8 cellular contexts compared by ENCODE assay signal in the genomic region with DNA sequence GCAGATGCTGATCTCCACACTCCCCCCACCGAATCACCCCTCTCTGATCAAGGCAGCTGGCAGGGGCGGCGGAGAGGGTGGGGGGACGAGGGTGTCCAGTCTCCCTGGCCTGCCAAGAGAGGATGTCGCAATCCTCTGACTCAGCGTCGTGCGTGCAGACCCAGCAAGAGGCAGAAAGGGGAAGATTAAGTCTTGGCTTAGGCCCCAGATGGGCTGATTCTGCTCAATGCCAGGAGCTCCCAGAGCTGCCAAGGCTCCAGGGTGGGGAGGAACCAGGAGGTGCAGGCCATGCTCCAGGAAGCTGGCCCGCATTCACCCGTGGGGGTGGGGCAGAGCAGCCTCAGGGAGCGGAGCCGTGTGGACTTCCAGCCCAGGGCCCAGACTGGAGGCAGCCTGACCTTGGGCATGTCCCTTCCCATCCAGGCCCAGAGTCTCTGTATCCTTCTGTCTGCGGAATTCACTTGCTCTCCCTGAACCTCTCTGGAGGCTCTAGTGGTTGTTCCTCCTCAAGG. TPM values are rescaled to one million over a fixed set of nuclear protein-coding genes. Genes with fewer than 3 reads are reported as not detected.
A peak's percentile ranks its signal among the peaks of the same experiment; 100 is the strongest.
DNase-seq lines count a peak whose midpoint lies in the region; ATAC-seq and TF ChIP-seq lines count a peak whose summit lies in the region.

No MANE protein-coding gene starts in this region.

- CTCF ChIA-PET in IMR-90 (lab: Yijun Ruan, JAX) = interaction anchor here (0.9 kb wide), 1 partner anchor 18 kb away, joined by 3 read pairs; no protein-coding TSS in a partner anchor

- H3K4me1 ChIP-seq in IMR-90 (ENCODE audit: control insufficient read depth, insufficient read depth, low read length) = peaks cover 40% of the 10 kb centered on the region
- H3K4me1 ChIP-seq in upper lobe of right lung = peaks cover 69% of the 10 kb centered on the region

- peak overlapping the region; percentile 68 to 99 for H4K8ac ChIP-seq in IMR-90 (ENCODE audit: low read depth in 2 of 2, low read length in 2 of 2)

- intact Hi-C loops in IMR-90 (cut with micrococcal nuclease) (no loop called here), upper lobe of right lung (cut with DNase I) (no loop called here)

- BruUV-seq in IMR-90 (replicated peaks; lab: Mats Ljungman, UMichigan) = no TSS peak

- H3K27me3 ChIP-seq in IMR-90 (ENCODE audit: control insufficient read depth, insufficient read depth, low read length) (no peaks in the 10 kb centered on the region), upper lobe of right lung (no peaks in the 10 kb centered on the region)

- peak overlapping the region; percentile 99 for H4K91ac ChIP-seq in IMR-90 (ENCODE audit: insufficient read depth, low read depth, low read length)

- no peak for TF ChIP-seq CTCF in IMR-90 (conservative IDR thresholded peaks at IDR 0.05; ENCODE audit: low read depth, low read length)
- no peak for TF ChIP-seq CTCF in upper lobe of right lung (IDR thresholded peaks at IDR 0.05)
- no peak for TF ChIP-seq CTCF in GM13977 (IDR thresholded peaks at IDR 0.05; ENCODE audit: extremely low read depth, insufficient read depth, missing control alignments)

- H2BK5ac ChIP-seq in IMR-90 (ENCODE audit: low read depth, low read length, poor library complexity, severe bottlenecking) = peak overlapping the region; percentile 92

- peak overlapping the region; percentile 99 for H3K56ac ChIP-seq in IMR-90 (ENCODE audit: extremely low read depth, insufficient read depth, low read length)

- peak overlapping the region; percentile 96 for H2AK9ac ChIP-seq in IMR-90 (replicated peaks; ENCODE audit: low read depth, low read length, poor library complexity)

- H3K4me3 ChIP-seq in IMR-90 (ENCODE audit: insufficient read depth, low read depth, low read length) (no peak overlapping the region), upper lobe of right lung (no peak overlapping the region)

- H3K18ac ChIP-seq in IMR-90 (ENCODE audit: low read depth, low read length) = peak overlapping the region; percentile 70

- no peaks in the 10 kb centered on the region for H4K20me1 ChIP-seq in IMR-90 (ENCODE audit: insufficient read depth, low read length)

- peak overlapping the region; percentile 79 for H4K5ac ChIP-seq in IMR-90 (ENCODE audit: low read depth, low read length)

- peak overlapping the region; percentile 99 for H2BK120ac ChIP-seq in IMR-90 (ENCODE audit: low read depth, low read length)

- ATAC-seq in IMR-90 (ENCODE audit: low read depth) (peak; percentile 90), SK-N-SH treated with all-trans-retinoic acid at 6 μM for 48 hours (peak; percentile 90), upper lobe of right lung (peak; percentile 94), GM21723 (IDR thresholded peaks at IDR 0.05; ENCODE audit: unreplicated experiment) (no peak)

- in situ Hi-C loops in IMR-90 (cut with MboI; ENCODE audit: low sequenced_read_pairs) (no loop called here), GM13977 (cut with MboI; ENCODE audit: low pct_unique_long_range_greater_than_20kb, low sequenced_read_pairs, unreplicated experiment) (no loop called here)

- H3K4me2 ChIP-seq in IMR-90 (ENCODE audit: low read depth, low read length) = 0 out of 2 replicates have a peak overlapping the region, but pooled peaks have one; percentile 5

- H3K79me1 ChIP-seq in IMR-90 (ENCODE audit: low read depth in 1 of 2, low read length in 2 of 2) = peaks cover 0 to 15% of the 10 kb centered on the region in 2 experiments; a peak in 2 of 4 replicates

- H3K9me1 ChIP-seq in IMR-90 (ENCODE audit: insufficient read depth, low read length) = peaks cover 18% of the 10 kb centered on the region

- POLR2A ChIA-PET in IMR-90 (lab: Charles Lee; ENCODE audit: unreplicated experiment) = interaction anchor here (0.6 kb wide), 1 partner anchor 16 kb away, joined by 3 read pairs; no protein-coding TSS in a partner anchor

- TF ChIP-seq POLR2A in IMR-90 (IDR thresholded peaks at IDR 0.05; ENCODE audit: low read depth, low read length) (peak; percentile 75), erythroblast (IDR thresholded peaks at IDR 0.05; ENCODE audit: low read length) (no peak)

- dilution Hi-C loops in IMR-90 (cut with HindIII; ENCODE audit: low sequenced_read_pairs, unreplicated experiment) = no loop called here

- peak overlapping the region; percentile 98 for H3K14ac ChIP-seq in IMR-90 (replicated peaks; ENCODE audit: low read depth, low read length)

- peak overlapping the region; percentile 98; the same call in 2 of the 3 replicates for H2BK15ac ChIP-seq in IMR-90 (ENCODE audit: low read depth, low read length)

- peak overlapping the region; percentile 88 for H3K27ac ChIP-seq in IMR-90 (ENCODE audit: insufficient read depth, low read length)
- H3K27ac ChIP-seq in upper lobe of right lung = peak overlapping the region; percentile 87

- H3K23ac ChIP-seq in IMR-90 (ENCODE audit: low read depth, low read length) = peak overlapping the region; percentile 99

- H3K9me3 ChIP-seq in IMR-90 (ENCODE audit: control insufficient read depth, insufficient read depth, low read length) (no peaks in the 10 kb centered on the region), upper lobe of right lung (no peaks in the 10 kb centered on the region)

- H3K36me3 ChIP-seq in IMR-90 (ENCODE audit: control insufficient read depth, insufficient read depth, low read length) (no peaks in the 10 kb centered on the region), upper lobe of right lung (no peaks in the 10 kb centered on the region)

- H3K4ac ChIP-seq in IMR-90 (ENCODE audit: low read depth, low read length) = peak overlapping the region; percentile 99

- DNase-seq in CMK (ENCODE audit: low read depth) (peak; percentile 74), IMR-90 (peak; percentile 100), erythroblast (lab: John Stamatoyannopoulos, UW) (peak; percentile 87 to 94), middle frontal gyrus (ENCODE audit: extremely low spot score, low spot score) (peak; percentile 66), upper lobe of right lung (peak; percentile 98), GM13977 (ENCODE audit: low spot score) (no peak)

- WGBS in IMR-90 (ENCODE audit: extremely low coverage in 2 of 2, insufficient read length in 1 of 2), 2 experiments = 0% methylated on average over 5 of the region's 13 CpGs; no CpG with 5 or more reads in 1 of the 2 experiments

- H2AFZ ChIP-seq in IMR-90 (replicated peaks; ENCODE audit: low read length, poor library complexity) = peak overlapping the region; percentile 89

- H2AK5ac ChIP-seq in IMR-90 (ENCODE audit: low read depth, low read length) = peak overlapping the region; percentile 97

- H2BK20ac ChIP-seq in IMR-90 (ENCODE audit: low read depth, low read length) = peak overlapping the region; percentile 98

- H3K9ac ChIP-seq in IMR-90 (ENCODE audit: low read depth, low read length) = peak overlapping the region; percentile 62

- TF ChIP-seq RAD21 in IMR-90 (IDR thresholded peaks at IDR 0.05; ENCODE audit: low read length) = peak; percentile 2; the same call in 1 of the 2 replicates

TF ChIP-seq in IMR-90, 13 proteins besides CTCF, POLR2A, EP300 and RAD21 (continues in another document):
- TF ChIP-seq RFX5 (IDR thresholded peaks at IDR 0.05; ENCODE audit: low read depth, low read length) = no peak
- TF ChIP-seq MAFK (IDR thresholded peaks at IDR 0.05; ENCODE audit: low read depth, low read length) = peak; percentile 40; the same call in 1 of the 2 replicates
- TF ChIP-seq USF2 (IDR thresholded peaks at IDR 0.05; ENCODE audit: low read depth, low read length) = no peak
- peak; percentile 84 for TF ChIP-seq RCOR1 (IDR thresholded peaks at IDR 0.05; ENCODE audit: insufficient replicate concordance, low read length)
- peak; percentile 83 for TF ChIP-seq BHLHE40 (IDR thresholded peaks at IDR 0.05; ENCODE audit: low read depth, low read length)
- TF ChIP-seq CHD1 (IDR thresholded peaks at IDR 0.05; ENCODE audit: low read depth, low read length) = no peak

TF ChIP-seq in SK-N-SH treated with all-trans-retinoic acid at 6 μM for 48 hours, 23 proteins besides CTCF, POLR2A, EP300 and RAD21:
- TF ChIP-seq RARB (CRISPR knock-in tag; IDR thresholded peaks at IDR 0.05) = no peak
- TF ChIP-seq ZFP30 (CRISPR knock-in tag; IDR thresholded peaks at IDR 0.05) = no peak
- TF ChIP-seq ZFP3 (CRISPR knock-in tag; IDR thresholded peaks at IDR 0.05) = peak; percentile 22; the same call in 1 of the 2 replicates
- no peak for TF ChIP-seq OSR1 (CRISPR knock-in tag; IDR thresholded peaks at IDR 0.05)
- TF ChIP-seq CSDC2 (CRISPR knock-in tag; IDR thresholded peaks at IDR 0.05) = peak; percentile 72; the same call in 1 of the 2 replicates
- TF ChIP-seq ISL1 (CRISPR knock-in tag; IDR thresholded peaks at IDR 0.05) = 0 out of 2 replicates have a peak, but pooled peaks have one; percentile 34
- TF ChIP-seq, protein P1, sequence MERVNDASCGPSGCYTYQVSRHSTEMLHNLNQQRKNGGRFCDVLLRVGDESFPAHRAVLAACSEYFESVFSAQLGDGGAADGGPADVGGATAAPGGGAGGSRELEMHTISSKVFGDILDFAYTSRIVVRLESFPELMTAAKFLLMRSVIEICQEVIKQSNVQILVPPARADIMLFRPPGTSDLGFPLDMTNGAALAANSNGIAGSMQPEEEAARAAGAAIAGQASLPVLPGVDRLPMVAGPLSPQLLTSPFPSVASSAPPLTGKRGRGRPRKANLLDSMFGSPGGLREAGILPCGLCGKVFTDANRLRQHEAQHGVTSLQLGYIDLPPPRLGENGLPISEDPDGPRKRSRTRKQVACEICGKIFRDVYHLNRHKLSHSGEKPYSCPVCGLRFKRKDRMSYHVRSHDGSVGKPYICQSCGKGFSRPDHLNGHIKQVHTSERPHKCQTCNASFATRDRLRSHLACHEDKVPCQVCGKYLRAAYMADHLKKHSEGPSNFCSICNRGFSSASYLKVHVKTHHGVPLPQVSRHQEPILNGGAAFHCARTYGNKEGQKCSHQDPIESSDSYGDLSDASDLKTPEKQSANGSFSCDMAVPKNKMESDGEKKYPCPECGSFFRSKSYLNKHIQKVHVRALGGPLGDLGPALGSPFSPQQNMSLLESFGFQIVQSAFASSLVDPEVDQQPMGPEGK (CRISPR knock-in tag; IDR thresholded peaks at IDR 0.05; ENCODE audit: borderline replicate concordance) = peak; percentile 73; the same call in 1 of the 2 replicates
- 0 out of 2 replicates have a peak, but pooled peaks have one; percentile 19 for TF ChIP-seq ZC3H10 (CRISPR knock-in tag; IDR thresholded peaks at IDR 0.05)

RNA-seq across cellular contexts. Expression of gene BCL3, which starts 6.6 kb away (rescaled TPM):
- total RNA-seq in IMR-90 (2012; rRNA removed) (1.6 and 1.9 TPM in 2 replicates), upper lobe of right lung (87.4 TPM)
- polyA plus RNA-seq in IMR-90 (2012; rRNA removed) = 24.1 and 26.0 TPM in 2 replicates
- 26.7 and 52.5 TPM in 2 replicates for polyA plus RNA-seq in IMR-90 (2012; cell fraction: cytosol; rRNA removed)
- polyA plus RNA-seq in IMR-90 (2012; cell fraction: nucleus; rRNA removed; ENCODE audit: low replicate concordance) = 76.1 and 110 TPM in 2 replicates

RNA-seq across cellular contexts. Expression of gene CBLC, which starts 35.8 kb away (rescaled TPM):
- not detected in 2 replicates for total RNA-seq in IMR-90 (2012; rRNA removed)
- polyA plus RNA-seq in IMR-90 (2012; rRNA removed) = not detected in 2 replicates
- polyA plus RNA-seq in IMR-90 (2012; cell fraction: cytosol; rRNA removed) = 0.02 TPM in 1 of 2 replicates, not detected in the other
- polyA plus RNA-seq in IMR-90 (2012; cell fraction: nucleus; rRNA removed; ENCODE audit: low replicate concordance) = 0.12 TPM in 1 of 2 replicates, not detected in the other
- total RNA-seq in upper lobe of right lung = 3.2 TPM

RNA-seq across cellular contexts. Expression of gene CEACAM16, which starts 42.9 kb away (rescaled TPM):
- total RNA-seq in IMR-90 (2012; rRNA removed) (not detected in 2 replicates), upper lobe of right lung (not detected)
- polyA plus RNA-seq in IMR-90 (2012; rRNA removed) = not detected in 2 replicates
- polyA plus RNA-seq in IMR-90 (2012; cell fraction: cytosol; rRNA removed) = not detected in 2 replicates
- not detected in 2 replicates for polyA plus RNA-seq in IMR-90 (2012; cell fraction: nucleus; rRNA removed; ENCODE audit: low replicate concordance)

Comparison
In these comparisons a context has a peak if more than half of its experiments do, and no peak if none do; other contexts are left out.
1. RNA of gene BCL3, which starts 6.6 kb away (total RNA-seq): 87.4 TPM in upper lobe of right lung (single experiment); 1.6 to 1.9 TPM in IMR-90; every median in the first group is over 10 times any median in the second.